Comparison of ENCODE assay signal across 22 cellular contexts in genomic region chr3:105953831-105954230, GRCh38.
"Had no signal": no experiment of that assay in that cellular context is flagged by ENCODE, and none has a peak within 500 bp of the region (broad histone marks: within the 10 kb centered on the region; RNA-seq: fewer than 3 reads in every experiment).

No MANE protein-coding gene starts in this region.

- DNase-seq: activated B cell treated with CpG ODN at 0.5 μM for 24 hours; activated CD4-positive, alpha-beta memory T cell treated with anti-CD3 and anti-CD28 coated beads, Interleukin-2, amount 10 ng/mL, durations not matched to agents 7 days and 5 days; activated CD4-positive, alpha-beta T cell treated with anti-CD3 and anti-CD28 coated beads for 1 hour; activated CD4-positive, alpha-beta T cell treated with anti-CD3 and anti-CD28 coated beads for 48 hours; activated CD8-positive, alpha-beta memory T cell treated with anti-CD3 and anti-CD28 coated beads for 24 hours; activated gamma-delta T cell; activated naive CD4-positive, alpha-beta T cell treated with Interleukin-2 at 50 U/mL for 16 hours; activated naive CD8-positive, alpha-beta T cell treated with anti-CD3 and anti-CD28 coated beads, Interleukin-2, amount 10 ng/mL, durations not matched to agents 7 days and 5 days; activated T-cell treated with anti-CD3 and anti-CD28 coated beads, Interleukin-2, amount 50 U/mL, for 24 hours; amygdala; central memory CD4-positive, alpha-beta T cell; NCI-H1105 treated with DMSO at 0.1 percent for 48 hours; NCI-H1436; NCI-H1694; NCI-H1930; NCI-H2081 treated with DMSO at 0.1 percent for 48 hours; NCI-H226; NCI-H524 treated with DMSO at 0.1 percent for 48 hours; SIG-M5; T-cell; T-helper 17 cell; T-helper 9 cell had no signal
